Comparison of ENCODE assay signal across 27 cellular contexts in genomic region chr21:27740084-27740483, GRCh38.
"Had no signal": no experiment of that assay in that cellular context is flagged by ENCODE, and none has a peak within 500 bp of the region (broad histone marks: within the 10 kb centered on the region; RNA-seq: fewer than 3 reads in every experiment).

No MANE protein-coding gene starts in this region.

- H3K27ac Mint-ChIP-seq: activated CD4-positive, alpha-beta memory T cell treated with anti-CD3 and anti-CD28 coated beads, Interleukin-2, amount 10 ng/mL, durations not matched to agents 7 days and 5 days; activated CD4-positive, alpha-beta T cell treated with anti-CD3 and anti-CD28 coated beads, Interleukin-2, amount 10 ng/mL, durations not matched to agents 7 days and 5 days; activated naive CD4-positive, alpha-beta T cell treated with anti-CD3 and anti-CD28 coated beads, Interleukin-2, amount 10 ng/mL, durations not matched to agents 7 days and 5 days; activated naive CD8-positive, alpha-beta T cell treated with anti-CD3 and anti-CD28 coated beads, Interleukin-2, amount 10 ng/mL, durations not matched to agents 7 days and 5 days; activated T-cell treated with anti-CD3 and anti-CD28 coated beads, Interleukin-2, amount 50 U/mL, for 24 hours; brain; mesothelial cell of epicardium; naive thymus-derived CD8-positive, alpha-beta T cell; T-helper 2 cell treated with Interferon-gamma antibody and Interleukin-4, amounts not matched to agents 5 μg/mL and 100 μg/mL, for 36 hours had no signal

- H3K4me1 ChIP-seq: ascending aorta had no signal

- DNase-seq: activated CD4-positive, alpha-beta memory T cell treated with anti-CD3 and anti-CD28 coated beads, Interleukin-2, amount 10 ng/mL, durations not matched to agents 7 days and 5 days; activated CD4-positive, alpha-beta T cell treated with anti-CD3 and anti-CD28 coated beads, Interleukin-2, amount 10 ng/mL, durations not matched to agents 7 days and 5 days; activated CD4-positive, CD25-positive, alpha-beta regulatory T cell treated with anti-CD3 and anti-CD28 coated beads, Interleukin-2, amount 50 U/mL, for 72 hours; activated CD8-positive, alpha-beta memory T cell treated with anti-CD3 and anti-CD28 coated beads, Interleukin-2, amount 50 U/mL, for 48 hours; activated gamma-delta T cell; activated naive CD4-positive, alpha-beta T cell treated with anti-CD3 and anti-CD28 coated beads, Interleukin-2, amount 10 ng/mL, durations not matched to agents 7 days and 5 days; activated naive CD8-positive, alpha-beta T cell treated with anti-CD3 and anti-CD28 coated beads, Interleukin-2, amount 10 ng/mL, durations not matched to agents 7 days and 5 days; activated T-cell treated with anti-CD3 and anti-CD28 coated beads, Interleukin-2, amount 50 U/mL, for 24 hours; caudate nucleus; foreskin keratinocyte; heart right ventricle; kidney glomerular epithelial cell; naive thymus-derived CD8-positive, alpha-beta T cell; posterior cingulate gyrus; stimulated activated CD4-positive, alpha-beta T cell treated with anti-CD3 and anti-CD28 coated beads, Interleukin-12 subunit alpha, Interleukin-12 subunit beta, amount 100 ng/mL, for 4 hours; stimulated activated CD4-positive, alpha-beta T cell treated with anti-CD3 and anti-CD28 coated beads, Interleukin-4, amount 100 ng/mL, for 1 hour; stimulated activated naive CD8-positive, alpha-beta T cell treated with anti-CD3 and anti-CD28 coated beads, Interleukin-15, Interleukin-2, amounts not matched to agents 100 U/mL and 50 U/mL, for 24 hours; T-helper 1 cell; trophoblast cell had no signal

- H3K27me3 Mint-ChIP-seq: activated CD4-positive, alpha-beta memory T cell treated with anti-CD3 and anti-CD28 coated beads, Interleukin-2, amount 10 ng/mL, durations not matched to agents 7 days and 5 days; activated CD4-positive, alpha-beta T cell treated with anti-CD3 and anti-CD28 coated beads, Interleukin-2, amount 10 ng/mL, durations not matched to agents 7 days and 5 days; activated naive CD4-positive, alpha-beta T cell treated with anti-CD3 and anti-CD28 coated beads, Interleukin-2, amount 10 ng/mL, durations not matched to agents 7 days and 5 days; activated naive CD8-positive, alpha-beta T cell treated with anti-CD3 and anti-CD28 coated beads, Interleukin-2, amount 10 ng/mL, durations not matched to agents 7 days and 5 days; activated T-cell treated with anti-CD3 and anti-CD28 coated beads, Interleukin-2, amount 50 U/mL, for 24 hours; naive thymus-derived CD8-positive, alpha-beta T cell had no signal

- H3K27ac ChIP-seq: ascending aorta, foreskin keratinocyte, heart right ventricle, skin epidermis, thoracic aorta had no signal

- H3K4me3 ChIP-seq: ascending aorta, heart right ventricle, skin epidermis, thoracic aorta had no signal

- H3K36me3 Mint-ChIP-seq: activated naive CD4-positive, alpha-beta T cell treated with anti-CD3 and anti-CD28 coated beads, Interleukin-2, amount 10 ng/mL, durations not matched to agents 7 days and 5 days; activated naive CD8-positive, alpha-beta T cell treated with anti-CD3 and anti-CD28 coated beads, Interleukin-2, amount 10 ng/mL, durations not matched to agents 7 days and 5 days; brain; mesothelial cell of epicardium; naive thymus-derived CD8-positive, alpha-beta T cell had no signal

- H3K36me3 ChIP-seq: ascending aorta, heart right ventricle, thoracic aorta had no signal

- H3K27me3 ChIP-seq: ascending aorta, foreskin keratinocyte, heart right ventricle had no signal

- H3K4me3 Mint-ChIP-seq: activated CD4-positive, alpha-beta memory T cell treated with anti-CD3 and anti-CD28 coated beads, Interleukin-2, amount 10 ng/mL, durations not matched to agents 7 days and 5 days; activated CD4-positive, alpha-beta T cell treated with anti-CD3 and anti-CD28 coated beads, Interleukin-2, amount 10 ng/mL, durations not matched to agents 7 days and 5 days; activated naive CD4-positive, alpha-beta T cell treated with anti-CD3 and anti-CD28 coated beads, Interleukin-2, amount 10 ng/mL, durations not matched to agents 7 days and 5 days; activated naive CD8-positive, alpha-beta T cell treated with anti-CD3 and anti-CD28 coated beads, Interleukin-2, amount 10 ng/mL, durations not matched to agents 7 days and 5 days; activated T-cell treated with anti-CD3 and anti-CD28 coated beads, Interleukin-2, amount 50 U/mL, for 24 hours; brain; mesothelial cell of epicardium; naive thymus-derived CD8-positive, alpha-beta T cell; T-helper 2 cell treated with Interferon-gamma antibody and Interleukin-4, amounts not matched to agents 5 μg/mL and 100 μg/mL, for 36 hours had no signal

- FAIRE-seq: endothelial cell of umbilical vein had no signal

- ATAC-seq: foreskin keratinocyte; naive thymus-derived CD8-positive, alpha-beta T cell; sciatic nerve; stimulated activated naive CD8-positive, alpha-beta T cell treated with anti-CD3 and anti-CD28 coated beads, Interleukin-15, Interleukin-2, amounts not matched to agents 100 U/mL and 50 U/mL, for 24 hours had no signal

- H3K9me3 ChIP-seq: ascending aorta, thoracic aorta had no signal

- H3K4me1 Mint-ChIP-seq: activated CD4-positive, alpha-beta memory T cell treated with anti-CD3 and anti-CD28 coated beads, Interleukin-2, amount 10 ng/mL, durations not matched to agents 7 days and 5 days; activated CD4-positive, alpha-beta T cell treated with anti-CD3 and anti-CD28 coated beads, Interleukin-2, amount 10 ng/mL, durations not matched to agents 7 days and 5 days; activated naive CD4-positive, alpha-beta T cell treated with anti-CD3 and anti-CD28 coated beads, Interleukin-2, amount 10 ng/mL, durations not matched to agents 7 days and 5 days; activated naive CD8-positive, alpha-beta T cell treated with anti-CD3 and anti-CD28 coated beads, Interleukin-2, amount 10 ng/mL, durations not matched to agents 7 days and 5 days; brain; mesothelial cell of epicardium; naive thymus-derived CD8-positive, alpha-beta T cell had no signal
